In the genomic region with DNA sequence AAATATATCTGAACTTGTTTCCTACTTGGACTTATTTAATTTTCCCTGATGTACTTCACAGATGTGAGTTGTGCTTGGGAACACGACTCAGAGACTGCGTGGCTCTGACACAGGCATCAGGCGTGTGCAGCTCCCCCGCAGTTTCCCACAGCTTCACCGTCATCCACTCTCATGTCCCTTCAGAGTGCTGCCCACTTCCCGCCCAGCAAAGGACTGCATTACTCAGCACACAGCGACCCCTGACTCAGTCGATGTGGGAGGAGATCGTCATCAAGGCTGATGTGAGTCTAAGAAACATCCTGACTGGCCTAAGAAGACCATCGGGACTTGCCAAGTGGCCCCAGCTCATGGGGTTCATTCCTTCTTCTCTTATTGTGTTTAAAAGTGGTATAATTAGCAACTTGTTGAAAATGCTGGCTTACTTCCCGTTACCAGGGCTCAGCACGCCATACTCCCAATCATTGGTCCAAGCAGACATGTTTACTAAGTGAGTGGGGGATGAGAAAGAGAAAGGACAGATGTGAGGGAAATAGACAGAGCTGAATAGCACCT, we compare ENCODE assay signal across 8 cellular contexts.
A peak's percentile ranks its signal among the peaks of the same experiment; 100 is the strongest.
DNase-seq lines count a peak whose midpoint lies in the region; ATAC-seq and TF ChIP-seq lines count a peak whose summit lies in the region.

No MANE protein-coding gene starts in this region.

- H3K36me3 Mint-ChIP-seq in activated naive CD4-positive, alpha-beta T cell treated with anti-CD3 and anti-CD28 coated beads for 36 hours (ENCODE audit: low read depth) = no peaks in the 10 kb centered on the region

- peak; percentile 88 for TF ChIP-seq EP300 in stomach (IDR thresholded peaks at IDR 0.05)

- H3K36me3 ChIP-seq in brain microvascular endothelial cell (replicated peaks) (no peaks in the 10 kb centered on the region), stomach (no peaks in the 10 kb centered on the region)

- CTCF ChIA-PET in activated naive CD4-positive, alpha-beta T cell treated with anti-CD3 and anti-CD28 coated beads for 36 hours (lab: Charles Lee) = interaction anchor here (0.8 kb wide), 1 partner anchor 14 kb away, joined by 4 read pairs; no protein-coding TSS in a partner anchor

- H3K4me3 ChIP-seq in brain microvascular endothelial cell (ENCODE audit: low read depth, low read length) = no peak overlapping the region
- no peak overlapping the region for H3K4me3 ChIP-seq in stomach

- ATAC-seq in GM18907 (IDR thresholded peaks at IDR 0.05; ENCODE audit: unreplicated experiment) (no peak), GM18870 (IDR thresholded peaks at IDR 0.05; ENCODE audit: unreplicated experiment) (no peak)

- peaks cover 33% of the 10 kb centered on the region for H3K4me1 Mint-ChIP-seq in activated naive CD4-positive, alpha-beta T cell treated with anti-CD3 and anti-CD28 coated beads for 36 hours (ENCODE audit: low read depth)

- H3K27ac ChIP-seq in brain microvascular endothelial cell (peak overlapping the region; percentile 96), stomach (peak overlapping the region; percentile 4 to 78 (median 54))

- H3K4me1 ChIP-seq in stomach = peaks cover 13 to 28% (median 25%) of the 10 kb centered on the region in 4 donors

- in situ Hi-C loops in brain microvascular endothelial cell (cut with HindIII; ENCODE audit: low pct_ligation_motif_present, low sequenced_read_pairs) = no loop called here

- no peak overlapping the region for H3K4me3 Mint-ChIP-seq in activated naive CD4-positive, alpha-beta T cell treated with anti-CD3 and anti-CD28 coated beads for 36 hours

- H3K27me3 ChIP-seq in brain microvascular endothelial cell (replicated peaks) = no peaks in the 10 kb centered on the region
- no peaks in the 10 kb centered on the region for H3K27me3 ChIP-seq in stomach

- WGBS in stomach, 5 donors = 21 to 53% (median 37%) methylated on average over 12 of the region's 12 CpGs

- peak; percentile 74 for DNase-seq in activated naive CD4-positive, alpha-beta T cell treated with anti-CD3 and anti-CD28 coated beads for 36 hours
- no peak for DNase-seq in activated naive CD4-positive, alpha-beta T cell (lab: John Stamatoyannopoulos, UW)
- DNase-seq in brain microvascular endothelial cell (peak; percentile 100), myocyte (ENCODE audit: low read depth) (peak; percentile 84), stomach (no peak), RPMI8226 (no peak)

- H3K27ac Mint-ChIP-seq in activated naive CD4-positive, alpha-beta T cell treated with anti-CD3 and anti-CD28 coated beads for 36 hours = peak overlapping the region; percentile 52

- TF ChIP-seq CTCF in brain microvascular endothelial cell (IDR thresholded peaks at IDR 0.05; ENCODE audit: low read depth, low read length, missing control alignments) (no peak), stomach (IDR thresholded peaks at IDR 0.05) (no peak)

- no peak for TF ChIP-seq POLR2A in stomach (IDR thresholded peaks at IDR 0.05)

- intact Hi-C loops in activated naive CD4-positive, alpha-beta T cell treated with anti-CD3 and anti-CD28 coated beads for 36 hours (cut with micrococcal nuclease) = no loop called here
- intact Hi-C loops in stomach (cut with DNase I; ENCODE audit: low total_unique reads) = no loop called here

- H3K9me3 ChIP-seq in stomach = peaks cover 0 to 7% (median 0%) of the 10 kb centered on the region in 4 donors

- H3K27me3 Mint-ChIP-seq in activated naive CD4-positive, alpha-beta T cell treated with anti-CD3 and anti-CD28 coated beads for 36 hours (ENCODE audit: low read depth) = no peaks in the 10 kb centered on the region

- no peaks in the 10 kb centered on the region for H3K9me3 Mint-ChIP-seq in activated naive CD4-positive, alpha-beta T cell treated with anti-CD3 and anti-CD28 coated beads for 36 hours

Comparison
In these comparisons a context has a peak if more than half of its experiments do, and no peak if none do; other contexts are left out.
1. DNase-seq: peak in activated naive CD4-positive, alpha-beta T cell treated with anti-CD3 and anti-CD28 coated beads for 36 hours (single experiment), brain microvascular endothelial cell (single experiment) and myocyte (single experiment); none in activated naive CD4-positive, alpha-beta T cell (0 of 4), stomach (single experiment) and RPMI8226 (single experiment).